In genomic region chr21:37700641-37701202, GRCh38 we compare ENCODE assay signal across 1 cellular context.
A peak's percentile ranks its signal among the peaks of the same experiment; 100 is the strongest.
TF ChIP-seq lines count a peak whose summit lies in the region.

No MANE protein-coding gene starts in this region.

TF ChIP-seq in H1, 55 proteins besides CTCF, POLR2A, EP300 and RAD21 (continued from another document):
- TF ChIP-seq RFX5 (IDR thresholded peaks at IDR 0.05; ENCODE audit: borderline replicate concordance, low read depth, low read length) = no peak
- no peak for TF ChIP-seq SIRT6 (IDR thresholded peaks at IDR 0.05; ENCODE audit: low read length)
- no peak for TF ChIP-seq ZNF274 (IDR thresholded peaks at IDR 0.05; ENCODE audit: borderline replicate concordance, extremely low read depth, low read length)
- no peak for TF ChIP-seq JUN (IDR thresholded peaks at IDR 0.05; ENCODE audit: low read depth, low read length)
- TF ChIP-seq EGR1 (IDR thresholded peaks at IDR 0.05; ENCODE audit: borderline replicate concordance, low read depth, low read length) = no peak
- TF ChIP-seq CHD2 (IDR thresholded peaks at IDR 0.05; ENCODE audit: low read length) = no peak
- TF ChIP-seq YY1 (IDR thresholded peaks at IDR 0.05; ENCODE audit: low read depth, low read length) = 0 out of 2 replicates have a peak, but pooled peaks have one; percentile 23
- TF ChIP-seq CEBPB (IDR thresholded peaks at IDR 0.05; ENCODE audit: low read depth, low read length) = no peak
